ENCODE assay signal across 1 cellular context in the genomic region with DNA sequence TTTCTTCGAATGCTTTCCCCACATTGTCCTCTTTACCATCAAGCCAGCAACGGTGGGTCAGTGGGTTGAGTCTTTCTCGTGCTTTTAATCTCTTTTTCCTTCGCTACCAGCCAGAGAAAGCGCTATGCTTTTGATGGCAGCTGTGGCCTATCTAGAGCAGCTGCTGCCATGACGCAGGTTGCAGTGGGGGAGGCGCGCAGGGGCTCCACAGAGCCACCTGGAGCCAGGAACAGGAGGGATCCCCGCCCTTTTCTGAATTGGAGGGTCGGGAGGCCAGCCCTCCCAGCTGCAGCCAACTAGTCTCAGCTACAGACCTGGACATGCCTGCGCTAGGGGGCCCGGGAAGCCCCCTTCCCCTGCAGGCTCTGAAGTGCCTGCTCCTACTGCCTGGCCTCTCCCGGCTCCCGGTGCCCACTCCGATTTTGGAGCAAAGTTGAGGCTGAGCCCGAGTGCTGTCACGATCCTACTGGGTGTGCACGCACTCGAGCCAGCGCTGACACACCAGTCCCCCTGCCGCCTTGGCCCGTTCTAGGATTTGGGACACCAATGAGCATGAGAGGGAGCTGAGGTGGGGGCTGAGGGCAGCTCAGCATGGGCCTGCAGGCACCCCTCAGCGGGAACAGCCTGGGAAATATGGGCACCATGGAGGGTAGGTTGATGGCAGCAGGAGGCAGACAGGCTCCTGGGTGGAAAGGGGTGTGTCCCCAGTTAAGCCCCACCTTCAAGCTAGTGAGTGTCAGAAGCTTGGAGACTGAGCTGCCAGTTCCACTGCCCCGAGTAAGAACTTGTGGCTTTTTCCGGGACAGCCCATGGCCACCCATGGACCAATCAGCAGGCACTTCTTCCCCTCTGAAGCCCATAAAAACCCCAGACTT.
TF ChIP-seq lines count a peak whose summit lies in the region.

No MANE protein-coding gene starts in this region.

TF ChIP-seq in IMR-90, 13 proteins besides CTCF, POLR2A, EP300 and RAD21 (continued from another document):
- TF ChIP-seq, protein P1, sequence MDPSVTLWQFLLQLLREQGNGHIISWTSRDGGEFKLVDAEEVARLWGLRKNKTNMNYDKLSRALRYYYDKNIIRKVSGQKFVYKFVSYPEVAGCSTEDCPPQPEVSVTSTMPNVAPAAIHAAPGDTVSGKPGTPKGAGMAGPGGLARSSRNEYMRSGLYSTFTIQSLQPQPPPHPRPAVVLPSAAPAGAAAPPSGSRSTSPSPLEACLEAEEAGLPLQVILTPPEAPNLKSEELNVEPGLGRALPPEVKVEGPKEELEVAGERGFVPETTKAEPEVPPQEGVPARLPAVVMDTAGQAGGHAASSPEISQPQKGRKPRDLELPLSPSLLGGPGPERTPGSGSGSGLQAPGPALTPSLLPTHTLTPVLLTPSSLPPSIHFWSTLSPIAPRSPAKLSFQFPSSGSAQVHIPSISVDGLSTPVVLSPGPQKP (IDR thresholded peaks at IDR 0.05; ENCODE audit: borderline replicate concordance, low read depth, low read length): no peak
